In the genomic region with DNA sequence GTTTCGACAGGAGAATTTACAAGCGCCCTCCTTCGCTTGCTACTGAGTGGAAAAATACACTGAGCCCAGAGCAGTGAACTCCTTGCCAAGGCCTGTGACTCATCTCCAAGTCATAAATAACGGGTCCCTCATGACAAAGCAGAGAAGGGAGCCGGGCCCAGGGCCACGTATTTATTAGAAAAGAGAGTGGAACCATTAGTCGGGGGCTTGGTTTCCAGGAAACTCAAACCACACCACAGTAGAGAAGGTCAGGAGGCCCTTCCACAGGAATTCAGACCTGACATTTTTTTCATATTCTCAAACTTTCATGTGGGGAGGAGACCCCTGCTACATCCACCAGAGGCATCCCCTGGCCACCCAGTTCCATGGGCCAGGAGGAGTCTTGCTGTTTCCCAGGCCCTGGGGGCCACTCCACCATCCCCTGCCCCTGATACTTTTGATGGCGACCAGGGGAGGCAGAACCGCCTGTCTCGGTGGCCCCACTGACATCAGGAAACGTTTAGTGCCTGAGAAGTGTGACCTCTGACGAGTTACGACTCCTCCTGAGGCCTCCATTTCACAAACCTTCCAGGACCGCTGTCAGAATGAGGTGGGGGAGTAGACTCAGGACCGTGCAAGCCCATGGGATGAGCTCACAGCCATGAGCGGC, we compare ENCODE assay signal across 7 cellular contexts.
DNase-seq lines count a peak whose midpoint lies in the region; ATAC-seq and TF ChIP-seq lines count a peak whose summit lies in the region.

No MANE protein-coding gene starts in this region.

- in situ Hi-C loops in brain microvascular endothelial cell (cut with HindIII; ENCODE audit: low pct_ligation_motif_present, low sequenced_read_pairs), result no loop called here

- no peak for TF ChIP-seq POLR2A in tibial nerve (IDR thresholded peaks at IDR 0.05)

- H3K27me3 ChIP-seq in brain microvascular endothelial cell (replicated peaks), result no peaks in the 10 kb centered on the region
- H3K27me3 ChIP-seq in tibial nerve, result no peaks in the 10 kb centered on the region

- WGBS in tibial nerve, 2 donors, result 37 to 61% methylated on average over 15 to 16 of the region's 16 CpGs

- peaks cover 0 to 18% (median 0%) of the 10 kb centered on the region in 4 donors for H3K9me3 ChIP-seq in tibial nerve

- DNase-seq in HT1080 (ENCODE audit: low read depth) (peak; percentile 92), brain microvascular endothelial cell (peak; percentile 95), left kidney (ENCODE audit: low read depth, low spot score) (peak; percentile 77), tibial nerve (ENCODE audit: low spot score in 2 of 2) (peak; percentile 72 to 87), NCI-H2107 treated with DMSO at 0.1 percent for 48 hours (lab: John Stamatoyannopoulos, UW; ENCODE audit: unreplicated experiment) (no peak)

- no peak for TF ChIP-seq CTCF in brain microvascular endothelial cell (IDR thresholded peaks at IDR 0.05; ENCODE audit: low read depth, low read length, missing control alignments)
- TF ChIP-seq CTCF in tibial nerve (IDR thresholded peaks at IDR 0.05), result no peak

- TF ChIP-seq EP300 in tibial nerve (IDR thresholded peaks at IDR 0.05), result peak in 1 of 2 donors; percentile 66

- H3K36me3 ChIP-seq in brain microvascular endothelial cell (replicated peaks) (no peaks in the 10 kb centered on the region), tibial nerve (no peaks in the 10 kb centered on the region)

- no peak overlapping the region for H3K4me3 ChIP-seq in brain microvascular endothelial cell (ENCODE audit: low read depth, low read length)
- H3K4me3 ChIP-seq in tibial nerve, result no peak overlapping the region

- H3K4me1 ChIP-seq in tibial nerve, result peaks cover 0 to 41% (median 10%) of the 10 kb centered on the region in 4 donors

- no peak for ATAC-seq in GM19035 (IDR thresholded peaks at IDR 0.05; ENCODE audit: unreplicated experiment)
- ATAC-seq in GM18519 (IDR thresholded peaks at IDR 0.05; ENCODE audit: low FRiP score, unreplicated experiment), result no peak

- H3K27ac ChIP-seq in brain microvascular endothelial cell (peak overlapping the region; percentile 63), tibial nerve (peak overlapping the region; percentile 8 to 69 (median 38))
